9 cellular contexts compared by ENCODE assay signal in the genomic region with DNA sequence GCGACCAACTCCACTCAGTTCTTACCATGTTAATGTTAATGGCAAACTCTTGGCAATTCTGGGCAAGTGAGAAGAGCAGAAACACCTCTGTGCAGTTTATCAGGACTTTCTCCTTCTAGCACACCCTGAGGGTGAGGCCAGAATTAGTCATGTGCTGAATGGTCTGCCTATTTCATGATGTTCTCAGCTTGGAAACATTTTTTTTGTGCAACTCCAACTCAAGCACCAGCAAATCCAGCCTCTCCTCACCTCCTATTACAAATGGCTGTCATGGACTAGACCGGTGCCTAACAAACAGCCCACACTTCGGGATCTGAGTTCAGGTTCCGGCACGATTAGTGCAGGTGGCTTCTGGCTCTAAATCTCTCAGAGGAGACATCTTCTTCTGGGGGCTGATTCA.
DNase-seq lines count a peak whose midpoint lies in the region; ATAC-seq and TF ChIP-seq lines count a peak whose summit lies in the region.
"Had no signal": no experiment of that assay in that cellular context is flagged by ENCODE, and none has a peak within 500 bp of the region (broad histone marks: within the 10 kb centered on the region; RNA-seq: fewer than 3 reads in every experiment).

No MANE protein-coding gene starts in this region.

- no peaks in the 10 kb centered on the region for H3K4me1 Mint-ChIP-seq in activated naive CD8-positive, alpha-beta T cell treated with anti-CD3 and anti-CD28 coated beads for 36 hours
- no peaks in the 10 kb centered on the region for H3K4me1 Mint-ChIP-seq in activated T-cell treated with anti-CD3 and anti-CD28 coated beads, Interleukin-2, amount 50 U/mL, for 4 hours (ENCODE audit: low read depth)

- ATAC-seq in omental fat pad (ENCODE audit: low FRiP score) = peak; percentile 10
- ATAC-seq in activated T-cell treated with anti-CD3 and anti-CD28 coated beads, Interleukin-2, amount 50 U/mL, for 4 hours = no peak
- ATAC-seq: activated CD8-positive, alpha-beta T cell treated with anti-CD3 and anti-CD28 coated beads for 36 hours had no signal

- DNase-seq in A172 (ENCODE audit: low spot score) = peak; percentile 46
- peak; percentile 88 for DNase-seq in RKO (ENCODE audit: low spot score)
- peak; percentile 87 for DNase-seq in fibroblast of gingiva (ENCODE audit: low read depth)
- no peak for DNase-seq in omental fat pad (ENCODE audit: low spot score)
- no peak for DNase-seq in activated effector memory CD4-positive, alpha-beta T cell treated with anti-CD3 and anti-CD28 coated beads, Interleukin-2, amount 50 U/mL, for 16 hours
- DNase-seq in DMS153 treated with DMSO at 0.1 percent for 48 hours (lab: John Stamatoyannopoulos, UW; ENCODE audit: unreplicated experiment) = no peak
- DNase-seq in activated naive CD8-positive, alpha-beta T cell treated with anti-CD3 and anti-CD28 coated beads for 36 hours = no peak
- DNase-seq in activated T-cell treated with anti-CD3 and anti-CD28 coated beads, Interleukin-2, amount 50 U/mL, for 4 hours = no peak
- DNase-seq: activated CD8-positive, alpha-beta T cell treated with anti-CD3 and anti-CD28 coated beads for 36 hours had no signal

- H3K27me3 Mint-ChIP-seq in activated naive CD8-positive, alpha-beta T cell treated with anti-CD3 and anti-CD28 coated beads for 36 hours = no peaks in the 10 kb centered on the region
- no peaks in the 10 kb centered on the region for H3K27me3 Mint-ChIP-seq in activated T-cell treated with anti-CD3 and anti-CD28 coated beads, Interleukin-2, amount 50 U/mL, for 4 hours (ENCODE audit: low read depth)
- H3K27me3 Mint-ChIP-seq: activated CD8-positive, alpha-beta T cell treated with anti-CD3 and anti-CD28 coated beads for 36 hours had no signal

- no peak overlapping the region for H3K27ac Mint-ChIP-seq in activated naive CD8-positive, alpha-beta T cell treated with anti-CD3 and anti-CD28 coated beads for 36 hours
- H3K27ac Mint-ChIP-seq: activated CD8-positive, alpha-beta T cell treated with anti-CD3 and anti-CD28 coated beads for 36 hours had no signal

- no peak overlapping the region for H3K4me3 Mint-ChIP-seq in activated naive CD8-positive, alpha-beta T cell treated with anti-CD3 and anti-CD28 coated beads for 36 hours
- no peak overlapping the region for H3K4me3 Mint-ChIP-seq in activated T-cell treated with anti-CD3 and anti-CD28 coated beads, Interleukin-2, amount 50 U/mL, for 4 hours
- H3K4me3 Mint-ChIP-seq: activated CD8-positive, alpha-beta T cell treated with anti-CD3 and anti-CD28 coated beads for 36 hours had no signal

- H3K36me3 Mint-ChIP-seq in activated naive CD8-positive, alpha-beta T cell treated with anti-CD3 and anti-CD28 coated beads for 36 hours = no peaks in the 10 kb centered on the region
- H3K36me3 Mint-ChIP-seq in activated T-cell treated with anti-CD3 and anti-CD28 coated beads, Interleukin-2, amount 50 U/mL, for 4 hours (ENCODE audit: insufficient read depth) = no peaks in the 10 kb centered on the region

- H3K9me3 Mint-ChIP-seq in activated naive CD8-positive, alpha-beta T cell treated with anti-CD3 and anti-CD28 coated beads for 36 hours = no peaks in the 10 kb centered on the region
- no peaks in the 10 kb centered on the region for H3K9me3 Mint-ChIP-seq in activated T-cell treated with anti-CD3 and anti-CD28 coated beads, Interleukin-2, amount 50 U/mL, for 4 hours
- H3K9me3 Mint-ChIP-seq: activated CD8-positive, alpha-beta T cell treated with anti-CD3 and anti-CD28 coated beads for 36 hours had no signal

- no peak for TF ChIP-seq CTCF in omental fat pad (IDR thresholded peaks at IDR 0.05)

Comparison
In these comparisons a context has a peak if more than half of its experiments do, and no peak if none do; other contexts are left out.
1. DNase-seq: peak in A172 (single experiment), RKO (single experiment) and fibroblast of gingiva (single experiment); none in omental fat pad (single experiment), activated effector memory CD4-positive, alpha-beta T cell treated with anti-CD3 and anti-CD28 coated beads, Interleukin-2, amount 50 U/mL, for 16 hours (single experiment), DMS153 treated with DMSO at 0.1 percent for 48 hours (single experiment), activated naive CD8-positive, alpha-beta T cell treated with anti-CD3 and anti-CD28 coated beads for 36 hours (single experiment) and activated T-cell treated with anti-CD3 and anti-CD28 coated beads, Interleukin-2, amount 50 U/mL, for 4 hours (single experiment).